7 cellular contexts compared by ENCODE assay signal in genomic region chr11:3581389-3581725, GRCh38.
DNase-seq lines count a peak whose midpoint lies in the region; ATAC-seq and TF ChIP-seq lines count a peak whose summit lies in the region.
"Not testable (repeated sequence)": the region's sequence is repeated elsewhere in the genome, so short reads cannot be mapped to it uniquely, and the experiment has no call there.

No MANE protein-coding gene starts in this region.

- not testable (repeated sequence) for H3K4me1 Mint-ChIP-seq in CD8-positive, alpha-beta T cell (ENCODE audit: low read depth); activated T-cell treated with anti-CD3 and anti-CD28 coated beads, Interleukin-2, amount 50 U/mL, for 72 hours (ENCODE audit: low read depth)
- H3K4me1 Mint-ChIP-seq in T-helper 17 cell (peaks cover 11% of the 10 kb centered on the region), osteocyte (ENCODE audit: unreplicated experiment) (peaks cover 12% of the 10 kb centered on the region)

- intact Hi-C loops in CD8-positive, alpha-beta T cell (cut with DNase I, micrococcal nuclease): loop anchor here in 1 of 2 experiments (2.0 to 10.0 kb wide), 2 partner anchors 127 to 237 kb away; no protein-coding TSS in a partner anchor
- intact Hi-C loops in lower lobe of right lung (cut with DNase I): not testable (repeated sequence)

- DNase-seq in CD8-positive, alpha-beta T cell; T-helper 17 cell; activated T-cell treated with anti-CD3 and anti-CD28 coated beads, Interleukin-2, amount 50 U/mL, for 72 hours; lower lobe of right lung; osteocyte (ENCODE audit: extremely low spot score, unreplicated experiment): not testable (repeated sequence)
- DNase-seq in HuH-7 (ENCODE audit: low spot score): peak; percentile 30
- DNase-seq in central memory CD4-positive, alpha-beta T cell: peak; percentile 4

- not testable (repeated sequence) for H3K4me1 ChIP-seq in CD8-positive, alpha-beta T cell (ENCODE audit: insufficient read depth, low read length); lower lobe of right lung

- ATAC-seq in CD8-positive, alpha-beta T cell; T-helper 17 cell; activated T-cell treated with anti-CD3 and anti-CD28 coated beads, Interleukin-2, amount 50 U/mL, for 72 hours (replicated peaks in 1 of 2); lower lobe of right lung: not testable (repeated sequence)

- TF ChIP-seq CTCF in CD8-positive, alpha-beta T cell (IDR thresholded peaks at IDR 0.05): peak; percentile 33
- TF ChIP-seq CTCF in lower lobe of right lung (IDR thresholded peaks at IDR 0.05): peak; percentile 0
- TF ChIP-seq CTCF in osteocyte (IDR thresholded peaks at IDR 0.05): not testable (repeated sequence)

- not testable (repeated sequence) for H3K9me3 ChIP-seq in CD8-positive, alpha-beta T cell (ENCODE audit: low read length); T-helper 17 cell (ENCODE audit: control insufficient read depth, low read length, poor library complexity, severe bottlenecking); lower lobe of right lung

- H3K27me3 Mint-ChIP-seq in CD8-positive, alpha-beta T cell (ENCODE audit: low read depth): peaks cover 36% of the 10 kb centered on the region
- peaks cover 39% of the 10 kb centered on the region for H3K27me3 Mint-ChIP-seq in T-helper 17 cell
- H3K27me3 Mint-ChIP-seq in activated T-cell treated with anti-CD3 and anti-CD28 coated beads, Interleukin-2, amount 50 U/mL, for 72 hours (ENCODE audit: low read depth): peaks cover 42% of the 10 kb centered on the region
- H3K27me3 Mint-ChIP-seq in osteocyte (ENCODE audit: unreplicated experiment): peaks cover 44% of the 10 kb centered on the region

- not testable (repeated sequence) for H3K27ac ChIP-seq in CD8-positive, alpha-beta T cell (ENCODE audit: low read depth, low read length); lower lobe of right lung

- not testable (repeated sequence) for H3K4me3 ChIP-seq in CD8-positive, alpha-beta T cell (ENCODE audit: low read depth, low read length); lower lobe of right lung

- H3K27ac Mint-ChIP-seq in CD8-positive, alpha-beta T cell; activated T-cell treated with anti-CD3 and anti-CD28 coated beads, Interleukin-2, amount 50 U/mL, for 72 hours; osteocyte (ENCODE audit: unreplicated experiment): not testable (repeated sequence)
- peak overlapping the region; percentile 66 for H3K27ac Mint-ChIP-seq in T-helper 17 cell

- not testable (repeated sequence) for H3K36me3 ChIP-seq in CD8-positive, alpha-beta T cell (ENCODE audit: insufficient read depth, low read length); lower lobe of right lung

- CTCF ChIA-PET in CD8-positive, alpha-beta T cell (lab: Charles Lee): interaction anchor here (1.2 kb wide), 1 partner anchor 18 kb away, joined by 3 read pairs; no protein-coding TSS in a partner anchor

- H3K36me3 Mint-ChIP-seq in CD8-positive, alpha-beta T cell; T-helper 17 cell (ENCODE audit: low read depth); activated T-cell treated with anti-CD3 and anti-CD28 coated beads, Interleukin-2, amount 50 U/mL, for 72 hours (ENCODE audit: insufficient read depth in 2 of 2); osteocyte (ENCODE audit: unreplicated experiment): not testable (repeated sequence)

- H3K9me3 Mint-ChIP-seq in CD8-positive, alpha-beta T cell; activated T-cell treated with anti-CD3 and anti-CD28 coated beads, Interleukin-2, amount 50 U/mL, for 72 hours; osteocyte (ENCODE audit: unreplicated experiment): not testable (repeated sequence)

- H3K27me3 ChIP-seq in CD8-positive, alpha-beta T cell (ENCODE audit: insufficient read depth, low read length); lower lobe of right lung (ENCODE audit: low read depth): not testable (repeated sequence)

- POLR2A ChIA-PET in CD8-positive, alpha-beta T cell (lab: Charles Lee): not testable (repeated sequence)

- H3K4me3 Mint-ChIP-seq in CD8-positive, alpha-beta T cell: peak overlapping the region; percentile 67
- H3K4me3 Mint-ChIP-seq in T-helper 17 cell (peak overlapping the region; percentile 88), osteocyte (ENCODE audit: unreplicated experiment) (peak overlapping the region; percentile 44)
- peak overlapping the region; percentile 50 to 79 for H3K4me3 Mint-ChIP-seq in activated T-cell treated with anti-CD3 and anti-CD28 coated beads, Interleukin-2, amount 50 U/mL, for 72 hours
